In the genomic region with DNA sequence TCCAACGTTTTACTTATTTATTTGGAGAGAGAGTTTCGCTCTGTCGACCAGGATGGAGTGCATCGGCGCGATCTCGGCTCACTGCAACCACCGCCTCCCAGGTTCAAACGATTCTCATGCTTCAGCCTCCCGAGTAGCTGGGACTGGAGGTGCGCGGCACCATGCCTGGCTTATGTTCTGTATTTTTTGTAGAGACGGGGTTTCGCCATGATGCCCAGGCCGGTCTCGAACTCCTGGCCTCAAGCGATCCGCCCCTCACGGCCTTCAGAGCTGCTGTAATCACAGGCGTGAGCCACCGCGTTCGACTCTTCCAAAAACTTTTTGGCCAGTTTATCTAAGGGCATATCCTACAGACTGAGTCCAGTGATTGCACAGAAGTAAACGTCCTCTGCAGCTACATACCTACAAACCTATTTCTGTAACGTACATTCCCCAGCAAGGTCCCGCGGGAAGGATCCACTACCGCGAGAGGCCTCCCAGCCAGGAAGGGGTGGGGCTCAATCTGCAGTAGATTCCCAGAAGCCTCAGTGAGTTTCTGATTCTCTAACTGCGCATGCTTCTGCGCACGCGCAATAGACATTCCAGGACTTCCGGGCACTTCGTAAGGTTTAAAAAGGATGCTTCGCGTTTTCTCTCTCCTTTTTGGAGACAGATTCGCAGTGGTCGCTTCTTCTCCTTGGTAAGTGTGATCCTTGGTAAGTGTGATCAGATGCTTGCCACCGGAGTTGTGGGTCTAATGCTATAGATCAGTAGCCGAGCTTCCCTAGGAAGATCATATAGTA, we compare ENCODE assay signal across 8 cellular contexts. TPM values are rescaled to one million over a fixed set of nuclear protein-coding genes. Genes with fewer than 3 reads are reported as not detected.
DNase-seq lines count a peak whose midpoint lies in the region; ATAC-seq, FAIRE-seq and TF ChIP-seq lines count a peak whose summit lies in the region.

A gene with protein sequence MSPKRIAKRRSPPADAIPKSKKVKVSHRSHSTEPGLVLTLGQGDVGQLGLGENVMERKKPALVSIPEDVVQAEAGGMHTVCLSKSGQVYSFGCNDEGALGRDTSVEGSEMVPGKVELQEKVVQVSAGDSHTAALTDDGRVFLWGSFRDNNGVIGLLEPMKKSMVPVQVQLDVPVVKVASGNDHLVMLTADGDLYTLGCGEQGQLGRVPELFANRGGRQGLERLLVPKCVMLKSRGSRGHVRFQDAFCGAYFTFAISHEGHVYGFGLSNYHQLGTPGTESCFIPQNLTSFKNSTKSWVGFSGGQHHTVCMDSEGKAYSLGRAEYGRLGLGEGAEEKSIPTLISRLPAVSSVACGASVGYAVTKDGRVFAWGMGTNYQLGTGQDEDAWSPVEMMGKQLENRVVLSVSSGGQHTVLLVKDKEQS (plus strand): TSS at position 638 of the 782 bp plus-strand sequence. CDS start 23,824 bp downstream, outside the sequence.

- H3K27ac ChIP-seq in adrenal gland: peak within 1 kb of the TSS; percentile 40 to 89 (median 72)
- H3K27ac ChIP-seq in heart right ventricle: peak within 1 kb of the TSS; percentile 21 to 95 (median 87)
- peak within 1 kb of the TSS; percentile 91 for H3K27ac ChIP-seq in upper lobe of right lung

- H3K36me3 ChIP-seq in adrenal gland (replicated peaks in 1 of 2) (peaks cover 0 to 30% of the 10 kb centered on the region in 2 donors), heart right ventricle (peaks cover 0 to 41% (median 22%) of the 10 kb centered on the region in 9 donors), upper lobe of right lung (peaks cover 29% of the 10 kb centered on the region)

- DNase-seq in GM12891 (ENCODE audit: insufficient read length, low spot score) (peak; percentile 77), NCI-H146 (lab: John Stamatoyannopoulos, UW) (peak; percentile 97), T-helper 1 cell (peak; percentile 90 to 98 (median 94)), adrenal gland (peak; percentile 96 to 99 (median 98)), heart right ventricle (peak; percentile 93 to 98), posterior vena cava (ENCODE audit: low spot score) (peak; percentile 99), upper lobe of right lung (peak; percentile 96)

- peak; percentile 83 for FAIRE-seq in GM12891 (lab: Jason Lieb, UNC)

- intact Hi-C loops in adrenal gland (cut with DNase I): loop anchor here (5.0 to 10.0 kb wide), 2 partner anchors 91 to 93 kb away; no protein-coding TSS in a partner anchor
- intact Hi-C loops in heart right ventricle (cut with DNase I): loop anchor here in 4 of 10 donors (2.0 to 5.0 kb wide), 4 partner anchors 47 to 258 kb away; a partner anchor contains a TSS
- intact Hi-C loops in posterior vena cava (cut with DNase I): no loop called here
- intact Hi-C loops in upper lobe of right lung (cut with DNase I): no loop called here

- TF ChIP-seq POLR2A in GM12891 (IDR thresholded peaks at IDR 0.05; ENCODE audit: low read depth, low read length): peak; percentile 100
- TF ChIP-seq POLR2A in adrenal gland (IDR thresholded peaks at IDR 0.05): peak; percentile 96 to 99

- WGBS in adrenal gland, 4 donors: 1 to 5% (median 2%) methylated on average over 26 to 41 of the region's 41 CpGs
- 1 to 2% methylated on average over 41 of the region's 41 CpGs for WGBS in heart right ventricle, 2 donors

- H3K4me1 ChIP-seq in adrenal gland (replicated peaks in 1 of 2): peaks cover 25 to 40% of the 10 kb centered on the region in 2 donors
- peaks cover 9 to 48% (median 42%) of the 10 kb centered on the region in 9 donors for H3K4me1 ChIP-seq in heart right ventricle
- H3K4me1 ChIP-seq in upper lobe of right lung: peaks cover 35% of the 10 kb centered on the region

- H3K27me3 ChIP-seq in adrenal gland (no peaks in the 10 kb centered on the region), heart right ventricle (no peaks in the 10 kb centered on the region), upper lobe of right lung (no peaks in the 10 kb centered on the region)

- TF ChIP-seq CTCF in adrenal gland (IDR thresholded peaks at IDR 0.05) (no peak), heart right ventricle (IDR thresholded peaks at IDR 0.05) (no peak), upper lobe of right lung (IDR thresholded peaks at IDR 0.05) (no peak)

- H3K9me3 ChIP-seq in adrenal gland (replicated peaks in 1 of 3): no peaks in the 10 kb centered on the region
- H3K9me3 ChIP-seq in heart right ventricle: no peaks in the 10 kb centered on the region
- no peaks in the 10 kb centered on the region for H3K9me3 ChIP-seq in upper lobe of right lung

- H3K4me3 ChIP-seq in adrenal gland (peak within 1 kb of the TSS; percentile 39 to 89 (median 86)), heart right ventricle (peak within 1 kb of the TSS; percentile 54 to 90 (median 78)), upper lobe of right lung (peak within 1 kb of the TSS; percentile 90)

- ATAC-seq in HG02840 (IDR thresholded peaks at IDR 0.05; ENCODE audit: low FRiP score, unreplicated experiment): peak; percentile 67
- ATAC-seq in heart right ventricle: peak; percentile 96 to 99 (median 98)
- peak; percentile 96 for ATAC-seq in upper lobe of right lung

TF ChIP-seq in GM12891, 5 proteins besides CTCF, POLR2A, EP300 and RAD21:
- peak; percentile 89 for TF ChIP-seq POU2F2 (IDR thresholded peaks at IDR 0.05; ENCODE audit: low read depth, low read length)
- TF ChIP-seq POLR2AphosphoS5 (IDR thresholded peaks at IDR 0.05; ENCODE audit: low read depth, low read length): peak; percentile 100
- TF ChIP-seq TAF1 (IDR thresholded peaks at IDR 0.05; ENCODE audit: low read depth, low read length): peak; percentile 99
- no peak for TF ChIP-seq PAX5 (IDR thresholded peaks at IDR 0.05; ENCODE audit: insufficient read depth, low read length, severe bottlenecking)

RNA-seq across cellular contexts. Expression of the gene that starts here (rescaled TPM):
- polyA plus RNA-seq in GM12891 (2012; ENCODE audit: low read depth, missing spikeins): 32.9 TPM
- total RNA-seq in adrenal gland (10 to 100 TPM; 12.6 to 24.4 (median 15.8) TPM), heart right ventricle (10 to 100 TPM in 1 of 10 donors, 1 to 10 TPM in 9; 2.3 to 17.8 (median 3.9) TPM), posterior vena cava (1 to 10 TPM; 7.9 to 9.2 TPM), upper lobe of right lung (27.9 TPM)
- polyA plus RNA-seq in adrenal gland (10 to 100 TPM; 13.0 to 18.8 (median 17.6) TPM), heart right ventricle (10 to 100 TPM in 1 of 2 donors, 1 to 10 TPM in 1; 3.8 to 15.3 TPM)

Comparison
In these comparisons a context has a peak if more than half of its experiments do, and no peak if none do; other contexts are left out.
1. Peak in every context shown above with its lines: DNase-seq, ATAC-seq, H3K4me3 ChIP-seq and H3K27ac ChIP-seq.
2. intact Hi-C loops: an anchor here in adrenal gland (5.0 to 10.0 kb wide); none called in posterior vena cava and upper lobe of right lung.